In the genomic region with DNA sequence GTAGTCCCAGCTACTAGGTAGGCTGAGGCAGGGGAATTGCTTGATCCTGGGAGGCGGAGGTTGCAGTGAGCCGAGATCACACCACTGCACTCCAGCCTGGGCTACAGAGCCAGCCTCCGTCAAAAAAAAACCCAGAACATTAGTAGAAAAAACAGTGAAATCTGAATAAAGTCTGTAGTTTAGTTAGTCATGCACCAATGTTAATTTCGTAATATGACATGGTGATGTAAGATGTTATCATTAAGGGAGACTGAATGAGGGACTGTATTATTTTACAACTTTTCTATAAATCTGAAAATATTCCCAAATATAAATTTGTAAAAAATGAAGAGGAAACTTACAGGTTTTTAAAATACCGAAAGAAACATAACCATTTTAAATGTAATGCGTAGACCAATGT, we compare ENCODE assay signal across 9 cellular contexts. TPM values are rescaled to one million over a fixed set of nuclear protein-coding genes. Genes with fewer than 3 reads are reported as not detected.
DNase-seq lines count a peak whose midpoint lies in the region; ATAC-seq, FAIRE-seq and TF ChIP-seq lines count a peak whose summit lies in the region.
"Had no signal": no experiment of that assay in that cellular context is flagged by ENCODE, and none has a peak within 500 bp of the region (broad histone marks: within the 10 kb centered on the region; RNA-seq: fewer than 3 reads in every experiment).

No MANE protein-coding gene starts in this region.

- H3K4me3 ChIP-seq in left ventricle myocardium inferior (peak overlapping the region; percentile 82), astrocyte (ENCODE audit: insufficient read depth, low read depth, low read length) (peak overlapping the region; percentile 81), left lung (peak overlapping the region in 1 of 2 donors; percentile 54), upper lobe of right lung (peak overlapping the region; percentile 67)

- H3K36me3 ChIP-seq in left ventricle myocardium inferior, result peaks cover 9% of the 10 kb centered on the region
- H3K36me3 ChIP-seq in astrocyte (ENCODE audit: insufficient read depth, low read length), result no peaks in the 10 kb centered on the region
- H3K36me3 ChIP-seq in left lung, result no peaks in the 10 kb centered on the region
- peaks cover 7% of the 10 kb centered on the region for H3K36me3 ChIP-seq in upper lobe of right lung

- DNase-seq in left ventricle myocardium inferior, result no peak
- no peak for DNase-seq in left cardiac atrium
- peak; percentile 44 for DNase-seq in astrocyte (ENCODE audit: low read depth)
- no peak for DNase-seq in left lung
- DNase-seq in upper lobe of right lung, result no peak
- no peak for DNase-seq in GM10266 (ENCODE audit: extremely low spot score)
- no peak for DNase-seq in hippocampal formation (lab: John Stamatoyannopoulos, UW)
- no peak for DNase-seq in COLO668 (lab: John Stamatoyannopoulos, UW; ENCODE audit: unreplicated experiment)
- DNase-seq: NCI-H1092 treated with DMSO at 0.1 percent for 48 hours had no signal

- peaks cover 13% of the 10 kb centered on the region for H3K4me1 Mint-ChIP-seq in astrocyte (ENCODE audit: low read depth, unreplicated experiment)

- peak overlapping the region; percentile 94 for H3K27ac ChIP-seq in left ventricle myocardium inferior (replicated peaks)
- peak overlapping the region; percentile 97 for H3K27ac ChIP-seq in astrocyte (ENCODE audit: low read depth, low read length)
- H3K27ac ChIP-seq in left lung, result peak overlapping the region; percentile 98 to 99
- H3K27ac ChIP-seq in upper lobe of right lung, result peak overlapping the region; percentile 98

- no peak overlapping the region for H3K4me3 Mint-ChIP-seq in astrocyte (ENCODE audit: unreplicated experiment)

- H3K79me2 ChIP-seq in astrocyte (ENCODE audit: insufficient read depth, low read length), result peaks cover 31% of the 10 kb centered on the region

- H3K9me3 ChIP-seq in left ventricle myocardium inferior (replicated peaks), result no peaks in the 10 kb centered on the region
- H3K9me3 ChIP-seq in astrocyte (ENCODE audit: insufficient read depth, low read depth, low read length), result no peaks in the 10 kb centered on the region
- no peaks in the 10 kb centered on the region for H3K9me3 ChIP-seq in left lung
- no peaks in the 10 kb centered on the region for H3K9me3 ChIP-seq in upper lobe of right lung

- FAIRE-seq in astrocyte (lab: Jason Lieb, UNC), result no peak

- H2AFZ ChIP-seq in astrocyte (ENCODE audit: low read depth, low read length), result no peak overlapping the region

- H3K36me3 Mint-ChIP-seq in astrocyte (ENCODE audit: low read depth, unreplicated experiment), result peaks cover 4% of the 10 kb centered on the region

- peaks cover 33% of the 10 kb centered on the region for H3K4me1 ChIP-seq in left ventricle myocardium inferior
- H3K4me1 ChIP-seq in astrocyte (ENCODE audit: insufficient read depth, low read length), result peaks cover 30% of the 10 kb centered on the region
- H3K4me1 ChIP-seq in left lung, result peaks cover 7 to 17% of the 10 kb centered on the region in 2 donors
- H3K4me1 ChIP-seq in upper lobe of right lung, result peaks cover 9% of the 10 kb centered on the region

- TF ChIP-seq CTCF in left ventricle myocardium inferior (IDR thresholded peaks at IDR 0.05; ENCODE audit: borderline replicate concordance), result no peak
- no peak for TF ChIP-seq CTCF in astrocyte (IDR thresholded peaks at IDR 0.05; ENCODE audit: insufficient read depth, low read depth, low read length)
- no peak for TF ChIP-seq CTCF in left lung (IDR thresholded peaks at IDR 0.05)
- no peak for TF ChIP-seq CTCF in upper lobe of right lung (IDR thresholded peaks at IDR 0.05)
- TF ChIP-seq CTCF in GM10266 (IDR thresholded peaks at IDR 0.05; ENCODE audit: control insufficient read depth, insufficient read depth, low read depth, missing control alignments), result no peak

- no peak for ATAC-seq in left cardiac atrium
- no peak for ATAC-seq in left lung
- ATAC-seq in upper lobe of right lung, result no peak

- intact Hi-C loops in left ventricle myocardium inferior (cut with micrococcal nuclease) (no loop called here), left cardiac atrium (cut with DNase I) (no loop called here), left lung (cut with DNase I) (no loop called here), upper lobe of right lung (cut with DNase I) (no loop called here)

- no peak overlapping the region for H3K27ac Mint-ChIP-seq in astrocyte (ENCODE audit: unreplicated experiment)

- peak overlapping the region; percentile 87 for H3K4me2 ChIP-seq in astrocyte (ENCODE audit: low read length)

- H3K27me3 Mint-ChIP-seq in astrocyte (ENCODE audit: low read depth, unreplicated experiment), result peaks cover under 1% of the 10 kb centered on the region

- no peaks in the 10 kb centered on the region for H4K20me1 ChIP-seq in astrocyte (ENCODE audit: insufficient read depth, low read length)

- H3K27me3 ChIP-seq in left ventricle myocardium inferior (ENCODE audit: low read depth) (no peaks in the 10 kb centered on the region), astrocyte (ENCODE audit: insufficient read depth, low read length) (no peaks in the 10 kb centered on the region), left lung (no peaks in the 10 kb centered on the region), upper lobe of right lung (no peaks in the 10 kb centered on the region)

- no peaks in the 10 kb centered on the region for H3K9me3 Mint-ChIP-seq in astrocyte (ENCODE audit: unreplicated experiment)

- H3K9ac ChIP-seq in astrocyte (ENCODE audit: low read length), result peak overlapping the region; percentile 94

RNA-seq across cellular contexts. Expression of a gene that starts 2.1 kb away (rescaled TPM):
- total RNA-seq in left ventricle myocardium inferior, result 9.4 TPM
- total RNA-seq in left cardiac atrium, result 10 to 100 TPM; 10.3 to 12.1 TPM
- 10.9 and 12.0 TPM in 2 replicates for total RNA-seq in astrocyte
- total RNA-seq in left lung, result 10 to 100 TPM; 49.1 to 63.0 TPM
- 72.4 TPM for total RNA-seq in upper lobe of right lung
